In genomic region chr20:49985617-49986016, GRCh38 we compare ENCODE assay signal across 13 cellular contexts. TPM values are rescaled to one million over a fixed set of nuclear protein-coding genes. Genes with fewer than 3 reads are reported as not detected.
DNase-seq lines count a peak whose midpoint lies in the region; ATAC-seq and TF ChIP-seq lines count a peak whose summit lies in the region.
"Had no signal": no experiment of that assay in that cellular context is flagged by ENCODE, and none has a peak within 500 bp of the region (broad histone marks: within the 10 kb centered on the region; RNA-seq: fewer than 3 reads in every experiment).

No MANE protein-coding gene starts in this region.

- H3K4me1 ChIP-seq in adipocyte (ENCODE audit: control insufficient read depth, insufficient read depth, low read length) (peaks cover 67% of the 10 kb centered on the region), left lung (peaks cover 32 to 77% of the 10 kb centered on the region in 2 donors), subcutaneous abdominal adipose tissue (ENCODE audit: control insufficient read depth in 5 of 5, insufficient read depth in 5 of 5, low read length in 5 of 5) (peaks cover 11 to 96% (median 61%) of the 10 kb centered on the region in 5 donors)

- H3K4me1 Mint-ChIP-seq in activated CD4-positive, alpha-beta T cell treated with anti-CD3 and anti-CD28 coated beads, Interleukin-2, amount 10 ng/mL, durations not matched to agents 24 days and 14 days: peaks cover 21% of the 10 kb centered on the region

- DNase-seq in H7: peak; percentile 60
- DNase-seq in adipocyte (ENCODE audit: low read depth): no peak
- no peak for DNase-seq in left lung
- no peak for DNase-seq in NCI-H345 (lab: John Stamatoyannopoulos, UW)
- DNase-seq in pons (ENCODE audit: low spot score): no peak
- DNase-seq in activated CD4-positive, alpha-beta T cell treated with anti-CD3 and anti-CD28 coated beads, Interleukin-2, amount 10 ng/mL, durations not matched to agents 24 days and 14 days: no peak
- DNase-seq: activated naive CD4-positive, alpha-beta T cell treated with anti-CD3 and anti-CD28 coated beads, Interleukin-2, amount 50 U/mL, for 16 hours; stimulated activated CD4-positive, alpha-beta T cell treated with anti-CD3 and anti-CD28 coated beads, Interleukin-2, amount 100 ng/mL, for 48 hours; stimulated activated naive B cell treated with anti-CD40 and anti-IgM and Interleukin-4, amounts not matched to agents 10 μg/mL and 1 μg/mL and 100 μg/mL, for 72 hours; T1000 had no signal

- H3K4me3 ChIP-seq in H7 (ENCODE audit: insufficient read depth, low read depth, low read length) (no peak overlapping the region), adipocyte (ENCODE audit: low read length) (peak overlapping the region; percentile 96), left lung (peak overlapping the region; percentile 49 to 50), subcutaneous abdominal adipose tissue (ENCODE audit: low read depth in 1 of 5, low read length in 5 of 5) (peak overlapping the region in 4 of 5 donors; percentile 42 to 86 (median 70))

- H3K36me3 Mint-ChIP-seq in activated CD4-positive, alpha-beta T cell treated with anti-CD3 and anti-CD28 coated beads, Interleukin-2, amount 10 ng/mL, durations not matched to agents 24 days and 14 days (ENCODE audit: low read depth): no peaks in the 10 kb centered on the region

- H3K9me3 Mint-ChIP-seq in activated CD4-positive, alpha-beta T cell treated with anti-CD3 and anti-CD28 coated beads, Interleukin-2, amount 10 ng/mL, durations not matched to agents 24 days and 14 days: no peaks in the 10 kb centered on the region
- H3K9me3 Mint-ChIP-seq: stimulated activated naive B cell treated with anti-CD40 and anti-IgM and Interleukin-4, amounts not matched to agents 10 μg/mL and 1 μg/mL and 100 μg/mL, for 72 hours had no signal

- H3K9me3 ChIP-seq in adipocyte (ENCODE audit: control insufficient read depth, low read length) (no peaks in the 10 kb centered on the region), left lung (no peaks in the 10 kb centered on the region), subcutaneous abdominal adipose tissue (ENCODE audit: control insufficient read depth in 5 of 5, low read length in 5 of 5) (no peaks in the 10 kb centered on the region)
- H3K9me3 ChIP-seq: gastroesophageal sphincter had no signal

- no peak overlapping the region for H3K4me3 Mint-ChIP-seq in activated CD4-positive, alpha-beta T cell treated with anti-CD3 and anti-CD28 coated beads, Interleukin-2, amount 10 ng/mL, durations not matched to agents 24 days and 14 days
- H3K4me3 Mint-ChIP-seq: stimulated activated naive B cell treated with anti-CD40 and anti-IgM and Interleukin-4, amounts not matched to agents 10 μg/mL and 1 μg/mL and 100 μg/mL, for 72 hours had no signal

- intact Hi-C loops in left lung (cut with DNase I): loop anchor here in 1 of 2 donors (10.0 kb wide), 1 partner anchor 79 kb away; no protein-coding TSS in a partner anchor
- intact Hi-C loops in activated CD4-positive, alpha-beta T cell treated with anti-CD3 and anti-CD28 coated beads, Interleukin-2, amount 10 ng/mL, durations not matched to agents 24 days and 14 days (cut with micrococcal nuclease): no loop called here

- H3K9ac ChIP-seq in adipocyte (ENCODE audit: low read length) (peak overlapping the region; percentile 94), subcutaneous abdominal adipose tissue (ENCODE audit: low read length in 5 of 5) (peak overlapping the region in 1 of 5 donors; percentile 89)

- ATAC-seq in left lung (no peak), GM19395 (IDR thresholded peaks at IDR 0.05; ENCODE audit: unreplicated experiment) (no peak)
- ATAC-seq: gastroesophageal sphincter; stimulated activated naive B cell treated with anti-CD40 and anti-IgM and Interleukin-4, amounts not matched to agents 10 μg/mL and 1 μg/mL and 100 μg/mL, for 72 hours had no signal

- H3K27ac Mint-ChIP-seq in activated CD4-positive, alpha-beta T cell treated with anti-CD3 and anti-CD28 coated beads, Interleukin-2, amount 10 ng/mL, durations not matched to agents 24 days and 14 days: no peak overlapping the region
- H3K27ac Mint-ChIP-seq: stimulated activated naive B cell treated with anti-CD40 and anti-IgM and Interleukin-4, amounts not matched to agents 10 μg/mL and 1 μg/mL and 100 μg/mL, for 72 hours had no signal

- no peak for TF ChIP-seq CTCF in left lung (IDR thresholded peaks at IDR 0.05)

- H3K27ac ChIP-seq in left lung: peak overlapping the region in 1 of 2 donors; percentile 4
- H3K27ac ChIP-seq in subcutaneous abdominal adipose tissue (ENCODE audit: low read depth, low read length): peak overlapping the region; percentile 78

- H3K36me3 ChIP-seq in H7 (replicated peaks; ENCODE audit: control insufficient read depth, insufficient read depth, low read length) (peaks cover 3% of the 10 kb centered on the region), adipocyte (ENCODE audit: control insufficient read depth, insufficient read depth, low read length, severe bottlenecking) (peaks cover 30% of the 10 kb centered on the region), left lung (peaks cover 0 to 9% of the 10 kb centered on the region in 2 donors), subcutaneous abdominal adipose tissue (ENCODE audit: control insufficient read depth in 5 of 5, insufficient read depth in 5 of 5, low read length in 5 of 5) (peaks cover 0 to 16% (median 0%) of the 10 kb centered on the region in 5 donors)

- H3K27me3 ChIP-seq in H7 (ENCODE audit: control insufficient read depth, insufficient read depth, low read length): peaks cover 15% of the 10 kb centered on the region
- H3K27me3 ChIP-seq in adipocyte (replicated peaks; ENCODE audit: control insufficient read depth, insufficient read depth, low read length): no peaks in the 10 kb centered on the region
- peaks cover 0 to 23% of the 10 kb centered on the region in 2 donors for H3K27me3 ChIP-seq in left lung
- peaks cover 0 to 22% (median 0%) of the 10 kb centered on the region in 5 donors for H3K27me3 ChIP-seq in subcutaneous abdominal adipose tissue (ENCODE audit: control insufficient read depth in 5 of 5, insufficient read depth in 4 of 5, low read length in 5 of 5)
- H3K27me3 ChIP-seq: gastroesophageal sphincter had no signal

- H3K27me3 Mint-ChIP-seq in activated CD4-positive, alpha-beta T cell treated with anti-CD3 and anti-CD28 coated beads, Interleukin-2, amount 10 ng/mL, durations not matched to agents 24 days and 14 days: peaks cover 21% of the 10 kb centered on the region

RNA-seq across cellular contexts. Expression of gene SNAI1, which starts 2.8 kb away (rescaled TPM):
- total RNA-seq in H7 (2014; rRNA removed; shearing (Covaris generic)): 9.4 and 13.3 TPM in 2 replicates
- total RNA-seq in left lung: 1 to 10 TPM; 2.8 to 4.1 TPM
- 1.6 and 2.3 TPM in 2 replicates for total RNA-seq in activated CD4-positive, alpha-beta T cell treated with anti-CD3 and anti-CD28 coated beads, Interleukin-2, amount 10 ng/mL, durations not matched to agents 24 days and 14 days

RNA-seq across cellular contexts. Expression of gene RNF114, which starts 49.4 kb away (rescaled TPM):
- 75.7 and 76.4 TPM in 2 replicates for total RNA-seq in H7 (2014; rRNA removed; shearing (Covaris generic))
- total RNA-seq in left lung: 10 to 100 TPM; 63.5 to 69.0 TPM
- 60.1 and 69.3 TPM in 2 replicates for total RNA-seq in activated CD4-positive, alpha-beta T cell treated with anti-CD3 and anti-CD28 coated beads, Interleukin-2, amount 10 ng/mL, durations not matched to agents 24 days and 14 days
